ENCODE assay signal across 9 cellular contexts in genomic region chr11:9001736-9002135, GRCh38. TPM values are rescaled to one million over a fixed set of nuclear protein-coding genes. Genes with fewer than 3 reads are reported as not detected.
DNase-seq lines count a peak whose midpoint lies in the region; ATAC-seq, FAIRE-seq and TF ChIP-seq lines count a peak whose summit lies in the region.
"Had no signal": no experiment of that assay in that cellular context is flagged by ENCODE, and none has a peak within 500 bp of the region (broad histone marks: within the 10 kb centered on the region; RNA-seq: fewer than 3 reads in every experiment).

No MANE protein-coding gene starts in this region.

- no peak for FAIRE-seq in GM19239 (lab: Jason Lieb, UNC)

- H3K9me3 Mint-ChIP-seq in activated T-helper 17 cell treated with anti-CD3 and anti-CD28 coated beads, Interleukin-2, amount 50 U/mL, for 72 hours, result no peaks in the 10 kb centered on the region
- H3K9me3 Mint-ChIP-seq in glutamatergic neuron (ENCODE audit: unreplicated experiment), result peaks cover 5% of the 10 kb centered on the region

- no peak for TF ChIP-seq EP300 in suprapubic skin (IDR thresholded peaks at IDR 0.05)

- H3K27ac ChIP-seq in lower lobe of right lung (no peak overlapping the region), suprapubic skin (no peak overlapping the region)

- peaks cover 15% of the 10 kb centered on the region for H3K4me1 Mint-ChIP-seq in activated T-helper 17 cell treated with anti-CD3 and anti-CD28 coated beads, Interleukin-2, amount 50 U/mL, for 72 hours
- no peaks in the 10 kb centered on the region for H3K4me1 Mint-ChIP-seq in glutamatergic neuron (ENCODE audit: low read depth, unreplicated experiment)

- 77% methylated on average over 6 of the region's 6 CpGs for WGBS in suprapubic skin

- no peak for TF ChIP-seq POLR2A in suprapubic skin (IDR thresholded peaks at IDR 0.05)

- H3K36me3 ChIP-seq in lower lobe of right lung (no peaks in the 10 kb centered on the region), suprapubic skin (no peaks in the 10 kb centered on the region)
- H3K36me3 ChIP-seq: heart left ventricle had no signal

- H3K4me1 ChIP-seq in lower lobe of right lung, result peaks cover 22% of the 10 kb centered on the region
- H3K4me1 ChIP-seq in suprapubic skin, result peaks cover 23% of the 10 kb centered on the region

- intact Hi-C loops in lower lobe of right lung (cut with DNase I), result no loop called here

- H3K27me3 ChIP-seq in lower lobe of right lung (ENCODE audit: low read depth), result peaks cover 50% of the 10 kb centered on the region
- H3K27me3 ChIP-seq in suprapubic skin, result peaks cover 11% of the 10 kb centered on the region

- TF ChIP-seq CTCF in AG09309 (IDR thresholded peaks at IDR 0.05; ENCODE audit: control insufficient read depth, insufficient read depth, low read depth, low read length, missing control alignments) (no peak), lower lobe of right lung (IDR thresholded peaks at IDR 0.05) (no peak), glutamatergic neuron (IDR thresholded peaks at IDR 0.05; ENCODE audit: partially characterized antibody, unreplicated experiment) (no peak), suprapubic skin (IDR thresholded peaks at IDR 0.05) (no peak)

- H3K36me3 Mint-ChIP-seq in activated T-helper 17 cell treated with anti-CD3 and anti-CD28 coated beads, Interleukin-2, amount 50 U/mL, for 72 hours (ENCODE audit: low read depth), result no peaks in the 10 kb centered on the region
- H3K36me3 Mint-ChIP-seq in glutamatergic neuron (ENCODE audit: unreplicated experiment), result no peaks in the 10 kb centered on the region

- peak; percentile 97 for ATAC-seq in activated T-helper 17 cell treated with anti-CD3 and anti-CD28 coated beads, Interleukin-2, amount 50 U/mL, for 72 hours (replicated peaks)
- ATAC-seq in lower lobe of right lung (peak; percentile 48 to 75), GM21423 (IDR thresholded peaks at IDR 0.05; ENCODE audit: unreplicated experiment) (no peak)

- H3K4me3 ChIP-seq in AG09309 (ENCODE audit: control insufficient read depth, low read depth, low read length) (no peak overlapping the region), lower lobe of right lung (no peak overlapping the region), suprapubic skin (no peak overlapping the region)
- H3K4me3 ChIP-seq: heart left ventricle had no signal

- peak overlapping the region; percentile 46 for H3K4me3 Mint-ChIP-seq in activated T-helper 17 cell treated with anti-CD3 and anti-CD28 coated beads, Interleukin-2, amount 50 U/mL, for 72 hours
- H3K4me3 Mint-ChIP-seq in glutamatergic neuron (ENCODE audit: unreplicated experiment), result no peak overlapping the region

- peak overlapping the region; percentile 42 for H3K27ac Mint-ChIP-seq in activated T-helper 17 cell treated with anti-CD3 and anti-CD28 coated beads, Interleukin-2, amount 50 U/mL, for 72 hours
- no peak overlapping the region for H3K27ac Mint-ChIP-seq in glutamatergic neuron (ENCODE audit: unreplicated experiment)

- peaks cover 22% of the 10 kb centered on the region for H3K27me3 Mint-ChIP-seq in activated T-helper 17 cell treated with anti-CD3 and anti-CD28 coated beads, Interleukin-2, amount 50 U/mL, for 72 hours
- peaks cover 11% of the 10 kb centered on the region for H3K27me3 Mint-ChIP-seq in glutamatergic neuron (ENCODE audit: unreplicated experiment)

- DNase-seq in AG09309 (ENCODE audit: low read depth) (peak; percentile 48), NCI-H226 (peak; percentile 64), lower lobe of right lung (no peak), glutamatergic neuron (no peak), GM19239 (ENCODE audit: insufficient read length, low spot score) (no peak), suprapubic skin (ENCODE audit: low spot score in 2 of 2) (no peak)
- DNase-seq: heart left ventricle had no signal

- H3K9me3 ChIP-seq in lower lobe of right lung (no peaks in the 10 kb centered on the region), suprapubic skin (no peaks in the 10 kb centered on the region)
- H3K9me3 ChIP-seq: heart left ventricle had no signal

RNA-seq across cellular contexts. Expression of gene NRIP3, which starts 2.1 kb away (rescaled TPM):
- total RNA-seq in activated T-helper 17 cell treated with anti-CD3 and anti-CD28 coated beads, Interleukin-2, amount 50 U/mL, for 72 hours, result 1 to 10 TPM; 2.2 to 2.4 TPM
- total RNA-seq in lower lobe of right lung (0.56 TPM), glutamatergic neuron (ENCODE audit: unreplicated experiment) (2.7 TPM), suprapubic skin (1 to 10 TPM in 1 of 4 donors, under 1 TPM in 3; 0.23 to 2.7 (median 0.89) TPM)

RNA-seq across cellular contexts. Expression of gene TMEM9B, which starts 37.5 kb away (rescaled TPM):
- total RNA-seq in activated T-helper 17 cell treated with anti-CD3 and anti-CD28 coated beads, Interleukin-2, amount 50 U/mL, for 72 hours, result 10 to 100 TPM; 15.0 to 24.3 TPM
- 57.7 TPM for total RNA-seq in lower lobe of right lung
- 31.3 TPM for total RNA-seq in glutamatergic neuron (ENCODE audit: unreplicated experiment)
- total RNA-seq in suprapubic skin, result 10 to 100 TPM; 27.4 to 63.9 (median 45.5) TPM

RNA-seq across cellular contexts. Expression of gene ASCL3, which starts 58.9 kb away (rescaled TPM):
- total RNA-seq in activated T-helper 17 cell treated with anti-CD3 and anti-CD28 coated beads, Interleukin-2, amount 50 U/mL, for 72 hours, result not detected
- total RNA-seq in lower lobe of right lung (not detected), glutamatergic neuron (ENCODE audit: unreplicated experiment) (not detected), suprapubic skin (not detected)
- total RNA-seq: heart left ventricle had no signal

Comparison
In these comparisons a context has a peak if more than half of its experiments do, and no peak if none do; other contexts are left out.
1. DNase-seq: peak in AG09309 (single experiment) and NCI-H226 (single experiment); none in lower lobe of right lung (single experiment), glutamatergic neuron (single experiment), GM19239 (single experiment) and suprapubic skin (0 of 2).